In genomic region chr1:43551396-43551888, GRCh38 we compare ENCODE assay signal across 22 cellular contexts. TPM values are rescaled to one million over a fixed set of nuclear protein-coding genes. Genes with fewer than 3 reads are reported as not detected.
DNase-seq lines count a peak whose midpoint lies in the region; ATAC-seq and TF ChIP-seq lines count a peak whose summit lies in the region.
"Had no signal": no experiment of that assay in that cellular context is flagged by ENCODE, and none has a peak within 500 bp of the region (broad histone marks: within the 10 kb centered on the region; RNA-seq: fewer than 3 reads in every experiment).

No MANE protein-coding gene starts in this region.

- TF ChIP-seq POLR2A in thyroid gland (IDR thresholded peaks at IDR 0.05) = no peak

- no peak for DNase-seq in RWPE1 (ENCODE audit: low spot score)
- no peak for DNase-seq in endodermal cell
- no peak for DNase-seq in thyroid gland
- no peak for DNase-seq in CD14-positive monocyte (ENCODE audit: low spot score)
- DNase-seq in tibial artery = no peak
- no peak for DNase-seq in SKM-1 treated with dmso at 0.1 percent for 144 hours (lab: John Stamatoyannopoulos, UW; ENCODE audit: unreplicated experiment)
- DNase-seq: activated CD4-positive, alpha-beta T cell treated with anti-CD3 and anti-CD28 coated beads, Interleukin-2, amount 50 U/mL, for 48 hours; activated naive CD4-positive, alpha-beta T cell; activated T-cell treated with anti-CD3 and anti-CD28 coated beads for 4 hours; amniotic stem cell; CD8-positive, alpha-beta T cell; DMS79; effector CD8-positive, alpha-beta T cell; head of caudate nucleus; HFFc6; naive B cell; NCI-H1417; posterior cingulate gyrus; stimulated activated CD4-positive, alpha-beta T cell treated with anti-CD3 and anti-CD28 coated beads, Interleukin-4, amount 100 ng/mL, for 24 hours had no signal

- TF ChIP-seq CTCF in RWPE1 (conservative IDR thresholded peaks at IDR 0.05; ENCODE audit: low read depth) (no peak), endodermal cell (conservative IDR thresholded peaks at IDR 0.05) (no peak), nephron (IDR thresholded peaks at IDR 0.05; ENCODE audit: unreplicated experiment in 3 of 3) (no peak), thyroid gland (IDR thresholded peaks at IDR 0.05) (no peak), CD14-positive monocyte (IDR thresholded peaks at IDR 0.05) (no peak), tibial artery (IDR thresholded peaks at IDR 0.05) (no peak)

- peak overlapping the region; percentile 61 for H3K27ac Mint-ChIP-seq in endodermal cell
- peak overlapping the region; percentile 78 to 95 (median 85) for H3K27ac Mint-ChIP-seq in nephron
- peak overlapping the region in 1 of 7 donors; percentile 77 for H3K27ac Mint-ChIP-seq in CD14-positive monocyte
- H3K27ac Mint-ChIP-seq: CD8-positive, alpha-beta T cell; HFFc6 had no signal

- intact Hi-C loops in thyroid gland (cut with DNase I) = no loop called here
- intact Hi-C loops in CD14-positive monocyte (cut with micrococcal nuclease) = no loop called here
- intact Hi-C loops in tibial artery (cut with DNase I; ENCODE audit: low total_unique reads) = no loop called here

- 94% methylated on average over 7 of the region's 7 CpGs; no CpG with 5 or more reads in 1 of the 2 experiments for WGBS in endodermal cell (ENCODE audit: insufficient coverage in 1 of 2, insufficient read length in 1 of 2), 2 experiments
- 90 to 91% methylated on average over 7 of the region's 7 CpGs for WGBS in thyroid gland, 2 donors

- H3K36me3 ChIP-seq in endodermal cell (ENCODE audit: control insufficient read depth, insufficient read depth, low read length) (peaks cover 60% of the 10 kb centered on the region), thyroid gland (no peaks in the 10 kb centered on the region), tibial artery (peaks cover 0 to 23% (median 15%) of the 10 kb centered on the region in 3 donors)

- peak overlapping the region; percentile 95 for H3K27ac ChIP-seq in RWPE1
- no peak overlapping the region for H3K27ac ChIP-seq in endodermal cell (ENCODE audit: low read depth, low read length)
- H3K27ac ChIP-seq in thyroid gland = peak overlapping the region in 2 of 3 donors; percentile 81 to 91
- no peak overlapping the region for H3K27ac ChIP-seq in tibial artery

- peaks cover 9% of the 10 kb centered on the region for H3K4me1 ChIP-seq in endodermal cell (ENCODE audit: control insufficient read depth, insufficient read depth, low read length)
- peaks cover 24 to 67% of the 10 kb centered on the region in 2 donors for H3K4me1 ChIP-seq in thyroid gland
- H3K4me1 ChIP-seq in tibial artery = peaks cover 0 to 66% (median 10%) of the 10 kb centered on the region in 4 donors

- H3K9me3 Mint-ChIP-seq in endodermal cell (no peaks in the 10 kb centered on the region), nephron (no peaks in the 10 kb centered on the region), CD14-positive monocyte (no peaks in the 10 kb centered on the region)
- H3K9me3 Mint-ChIP-seq: CD8-positive, alpha-beta T cell; HFFc6 had no signal

- no peak for ATAC-seq in HG03354 (IDR thresholded peaks at IDR 0.05; ENCODE audit: poor library complexity, severe bottlenecking, unreplicated experiment)
- ATAC-seq: CD8-positive, alpha-beta T cell had no signal

- CTCF ChIA-PET in RWPE1 (lab: Yijun Ruan, JAX) = no interaction called here

- no peak overlapping the region for H3K9ac ChIP-seq in endodermal cell (ENCODE audit: extremely low read depth, low read length, poor library complexity, severe bottlenecking)

- peaks cover 45% of the 10 kb centered on the region for H3K36me3 Mint-ChIP-seq in endodermal cell (ENCODE audit: low read depth)
- peaks cover 31% of the 10 kb centered on the region for H3K36me3 Mint-ChIP-seq in nephron (ENCODE audit: low read depth)
- H3K36me3 Mint-ChIP-seq in CD14-positive monocyte = no peaks in the 10 kb centered on the region
- H3K36me3 Mint-ChIP-seq: CD8-positive, alpha-beta T cell; naive B cell had no signal

- H3K9me3 ChIP-seq in endodermal cell (ENCODE audit: control insufficient read depth, low read length) (no peaks in the 10 kb centered on the region), thyroid gland (no peaks in the 10 kb centered on the region), tibial artery (no peaks in the 10 kb centered on the region)

- no peaks in the 10 kb centered on the region for H3K27me3 Mint-ChIP-seq in endodermal cell (ENCODE audit: insufficient read depth)
- peaks cover 5% of the 10 kb centered on the region for H3K27me3 Mint-ChIP-seq in nephron (ENCODE audit: low read depth)
- H3K27me3 Mint-ChIP-seq in CD14-positive monocyte (ENCODE audit: low read depth in 3 of 3) = peaks cover 7 to 15% (median 8%) of the 10 kb centered on the region in 3 donors

- POLR2A ChIA-PET in RWPE1 (lab: Yijun Ruan, JAX; ENCODE audit: low non-redundant PET) = no interaction called here

- H3K4me3 ChIP-seq in endodermal cell (ENCODE audit: low read length) (no peak overlapping the region), thyroid gland (replicated peaks in 1 of 3) (no peak overlapping the region), tibial artery (no peak overlapping the region)
- H3K4me3 ChIP-seq: smooth muscle cell had no signal

- H3K4me3 Mint-ChIP-seq in endodermal cell = no peak overlapping the region
- no peak overlapping the region for H3K4me3 Mint-ChIP-seq in nephron
- H3K4me3 Mint-ChIP-seq in CD14-positive monocyte = no peak overlapping the region
- H3K4me3 Mint-ChIP-seq: CD8-positive, alpha-beta T cell; HFFc6 had no signal

- H3K4me1 Mint-ChIP-seq in endodermal cell (peaks cover 37% of the 10 kb centered on the region), nephron (peaks cover 45% of the 10 kb centered on the region), CD14-positive monocyte (peaks cover 11% of the 10 kb centered on the region)

- H3K27me3 ChIP-seq in endodermal cell (ENCODE audit: control insufficient read depth, insufficient read depth, low read length, poor library complexity, severe bottlenecking) (no peaks in the 10 kb centered on the region), thyroid gland (no peaks in the 10 kb centered on the region), tibial artery (no peaks in the 10 kb centered on the region)

RNA-seq across cellular contexts. Expression of gene PTPRF, which starts 20.8 kb away (rescaled TPM):
- total RNA-seq in endodermal cell = 100 to 1,000 TPM; 203 to 250 TPM
- 145 TPM for polyA plus RNA-seq in endodermal cell (2013, experiment 1 of 2)
- polyA plus RNA-seq in endodermal cell (2013, experiment 2 of 2) = 130 TPM
- 10 to 100 TPM; 53.2 to 80.6 (median 71.7) TPM for total RNA-seq in thyroid gland
- not detected for polyA plus RNA-seq in CD14-positive monocyte

Comparison
In these comparisons a context has a peak if more than half of its experiments do, and no peak if none do; other contexts are left out.
1. H3K27ac ChIP-seq: peak in RWPE1 (single experiment) and thyroid gland (2 of 3); none in endodermal cell (single experiment) and tibial artery (0 of 2).